ENCODE assay signal across 8 cellular contexts in the genomic region with DNA sequence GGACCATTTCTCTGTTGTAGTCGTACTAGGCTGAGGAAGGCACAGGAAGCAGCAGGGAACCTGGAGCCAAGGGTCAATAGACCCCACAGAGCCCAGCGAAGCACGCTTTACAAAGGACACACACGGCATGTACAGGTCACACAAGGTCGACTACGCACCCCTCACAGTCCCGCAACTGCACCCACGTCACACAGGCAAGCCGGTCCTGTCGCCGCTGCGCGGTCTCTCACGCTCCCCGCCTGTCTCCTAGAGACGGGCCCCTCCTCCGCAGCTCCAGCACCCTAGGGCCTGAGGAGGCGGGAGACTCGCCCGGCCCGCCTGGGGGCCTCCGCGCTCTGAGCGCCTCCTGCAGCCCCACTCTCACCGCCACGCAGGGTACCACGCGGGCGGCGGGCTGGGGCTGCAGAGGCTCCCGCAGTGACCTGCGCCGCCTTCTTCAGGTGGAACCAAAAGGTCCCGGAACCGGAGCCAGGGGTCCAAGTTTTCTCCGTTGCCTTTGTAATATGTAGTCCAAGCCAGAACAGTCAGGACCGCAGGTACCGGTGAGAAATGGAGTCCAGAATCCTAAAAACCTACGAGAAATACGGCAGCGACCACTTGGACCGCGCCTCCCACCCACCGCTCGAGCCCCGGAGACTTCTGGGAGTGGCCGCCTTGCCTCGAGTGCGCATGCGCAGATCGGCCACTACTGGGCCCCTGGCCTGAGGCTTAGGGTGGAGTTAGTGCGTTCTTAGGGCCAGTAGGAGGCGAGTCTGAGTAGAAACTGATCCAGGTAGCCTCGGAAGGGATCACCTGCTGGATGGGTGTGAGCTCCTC. TPM values are rescaled to one million over a fixed set of nuclear protein-coding genes. Genes with fewer than 3 reads are reported as not detected.
DNase-seq lines count a peak whose midpoint lies in the region; ATAC-seq, FAIRE-seq and TF ChIP-seq lines count a peak whose summit lies in the region.

Gene ZNF607 (minus strand): TSS at position 651 of the 816 bp plus-strand sequence. CDS start 8,143 bp downstream, outside the sequence.

- H3K27me3 ChIP-seq in stomach, result no peaks in the 10 kb centered on the region

- DNase-seq in D721Med (ENCODE audit: insufficient read length, low spot score) (peak; percentile 69), RKO (ENCODE audit: low spot score) (peak; percentile 94), foreskin fibroblast (peak; percentile 80 to 96), neural crest cell (ENCODE audit: low read depth, low spot score) (peak; percentile 91), stomach (peak; percentile 89)
- DNase-seq in activated effector memory CD4-positive, alpha-beta T cell treated with anti-CD3 and anti-CD28 coated beads, Interleukin-2, amount 50 U/mL, for 16 hours, result peak; percentile 93

- H3K9me3 ChIP-seq in stomach, result peaks cover 0 to 9% (median 4%) of the 10 kb centered on the region in 4 donors

- intact Hi-C loops in stomach (cut with DNase I; ENCODE audit: low total_unique reads), result no loop called here

- H3K9me3 Mint-ChIP-seq in IgD-negative memory B cell, result peaks cover 0 to 3% (median 2%) of the 10 kb centered on the region in 3 donors
- H3K9me3 Mint-ChIP-seq in neural crest cell, result no peaks in the 10 kb centered on the region

- peak; percentile 93 for ATAC-seq in GM21515 (IDR thresholded peaks at IDR 0.05; ENCODE audit: unreplicated experiment)

- H3K27ac Mint-ChIP-seq in IgD-negative memory B cell, result peak within 1 kb of the TSS; percentile 55 to 96 (median 96)
- peak within 1 kb of the TSS; percentile 89 for H3K27ac Mint-ChIP-seq in neural crest cell (ENCODE audit: unreplicated experiment)

- TF ChIP-seq EP300 in stomach (IDR thresholded peaks at IDR 0.05), result no peak

- WGBS in stomach, 5 donors, result 0 to 1% (median 0%) methylated on average over 31 to 54 of the region's 54 CpGs

- H3K27me3 Mint-ChIP-seq in IgD-negative memory B cell (no peaks in the 10 kb centered on the region), neural crest cell (ENCODE audit: low read depth) (no peaks in the 10 kb centered on the region)

- peaks cover 0 to 10% (median 8%) of the 10 kb centered on the region in 4 donors for H3K36me3 ChIP-seq in stomach

- peak; percentile 90 for FAIRE-seq in D721Med (lab: Jason Lieb, UNC)

- H3K27ac ChIP-seq in stomach, result peak within 1 kb of the TSS; percentile 53 to 87 (median 81)

- H3K4me3 Mint-ChIP-seq in IgD-negative memory B cell (peak within 1 kb of the TSS; percentile 91 to 99 (median 95)), neural crest cell (peak within 1 kb of the TSS; percentile 91)

- peak in 1 of 4 donors; percentile 51 for TF ChIP-seq POLR2A in stomach (IDR thresholded peaks at IDR 0.05)

- H3K4me3 ChIP-seq in foreskin fibroblast (ENCODE audit: low read depth in 1 of 2, low read length in 2 of 2) (peak within 1 kb of the TSS; percentile 83 to 94), stomach (peak within 1 kb of the TSS; percentile 72 to 94 (median 90))

- H3K4me1 Mint-ChIP-seq in IgD-negative memory B cell (peaks cover 9 to 20% (median 14%) of the 10 kb centered on the region in 3 donors), neural crest cell (peaks cover 31% of the 10 kb centered on the region)

- H3K4me1 ChIP-seq in stomach, result peaks cover 6 to 16% (median 13%) of the 10 kb centered on the region in 4 donors

- H3K36me3 Mint-ChIP-seq in IgD-negative memory B cell, result peaks cover 9% of the 10 kb centered on the region
- H3K36me3 Mint-ChIP-seq in neural crest cell (ENCODE audit: low read depth), result peaks cover 23% of the 10 kb centered on the region

- TF ChIP-seq CTCF in D721Med (IDR thresholded peaks at IDR 0.05; ENCODE audit: insufficient read depth, missing control alignments) (peak; percentile 52), foreskin fibroblast (IDR thresholded peaks at IDR 0.05; ENCODE audit: low read depth, low read length) (peak; percentile 71), neural crest cell (conservative IDR thresholded peaks at IDR 0.05) (peak; percentile 68), stomach (IDR thresholded peaks at IDR 0.05) (peak in 5 of 7 experiments; percentile 47 to 73 (median 60))

RNA-seq across cellular contexts. Expression of gene ZNF607, which starts in this region (rescaled TPM):
- polyA plus RNA-seq in IgD-negative memory B cell, result 6.7 TPM
- total RNA-seq in neural crest cell, result 18.9 and 21.2 TPM in 2 replicates
- 1 to 10 TPM; 1.4 to 7.0 (median 4.6) TPM for total RNA-seq in stomach
- polyA plus RNA-seq in stomach, result 1 to 10 TPM in 2 of 3 donors, under 1 TPM in 1; 0.76 to 2.8 (median 1.3) TPM

Comparison
In these comparisons a context has a peak if more than half of its experiments do, and no peak if none do; other contexts are left out.
1. Peak in every context shown above with its lines: DNase-seq, ATAC-seq, H3K4me3 ChIP-seq and H3K27ac ChIP-seq.